ENCODE assay signal across 8 cellular contexts in the genomic region with DNA sequence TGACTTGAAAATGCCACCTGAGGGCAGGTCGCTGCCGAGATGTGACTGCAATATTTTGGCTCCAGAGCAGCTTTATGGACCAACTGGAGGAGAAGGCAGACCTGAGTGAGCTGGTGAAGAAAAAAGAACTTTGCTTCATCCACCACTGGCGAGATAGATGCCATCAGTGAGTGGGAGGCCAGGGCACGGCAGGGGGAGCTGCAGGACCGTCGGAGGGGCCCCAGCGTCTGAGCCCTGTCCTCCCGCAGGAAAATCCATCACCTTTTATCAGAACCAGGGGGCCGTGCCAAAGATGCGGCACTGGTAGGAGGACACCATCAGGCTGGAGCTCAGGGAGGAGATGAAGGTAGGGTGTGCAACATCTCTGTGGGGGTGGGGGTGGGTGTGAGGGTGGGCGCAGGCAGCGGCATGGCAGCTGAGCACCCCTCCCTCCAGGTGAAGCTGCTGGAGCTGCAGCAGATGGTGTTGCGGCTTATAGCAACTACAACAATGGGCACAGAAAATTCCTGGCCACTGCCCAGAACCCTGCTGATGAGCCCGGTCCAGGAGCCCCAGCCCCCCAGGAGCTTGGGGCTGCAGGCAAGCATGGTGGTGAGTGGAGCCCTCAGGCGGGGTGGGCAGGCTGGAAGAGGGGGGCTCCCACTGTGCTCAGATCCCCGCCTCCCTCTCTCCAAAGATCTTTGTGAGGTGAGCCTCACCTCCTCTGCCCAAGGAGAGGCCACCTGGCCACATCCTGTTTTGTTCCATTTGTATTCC.
DNase-seq lines count a peak whose midpoint lies in the region; ATAC-seq, FAIRE-seq and TF ChIP-seq lines count a peak whose summit lies in the region.
"Not testable (repeated sequence)": the region's sequence is repeated elsewhere in the genome, so short reads cannot be mapped to it uniquely, and the experiment has no call there.

No MANE protein-coding gene starts in this region.

- not testable (repeated sequence) for H3K4me1 ChIP-seq in kidney (ENCODE audit: control insufficient read depth in 1 of 2, insufficient read depth in 1 of 2, low read depth in 1 of 2, low read length in 2 of 2); gastrocnemius medialis

- not testable (repeated sequence) for H3K36me3 ChIP-seq in kidney (ENCODE audit: control insufficient read depth in 1 of 2, insufficient read depth in 2 of 2, low read length in 2 of 2); gastrocnemius medialis

- not testable (repeated sequence) for ATAC-seq in gastrocnemius medialis

- not testable (repeated sequence) for H3K4me3 ChIP-seq in cardiac fibroblast (replicated peaks in 1 of 2; ENCODE audit: low read depth in 2 of 2, low read length in 2 of 2); kidney (ENCODE audit: low read length in 2 of 2); gastrocnemius medialis

- FAIRE-seq in kidney (lab: Jason Lieb, UNC), result not testable (repeated sequence)

- intact Hi-C loops in kidney (cut with DNase I), result not testable (repeated sequence)
- intact Hi-C loops in gastrocnemius medialis (cut with DNase I; ENCODE audit: low total_unique reads), result loop anchor here (10.0 kb wide), 1 partner anchor 323 kb away; no protein-coding TSS in a partner anchor

- not testable (repeated sequence) for TF ChIP-seq POLR2A in gastrocnemius medialis (IDR thresholded peaks at IDR 0.05)

- in situ Hi-C loops in gastrocnemius medialis (cut with MboI; ENCODE audit: low sequenced_read_pairs in 4 of 4), result not testable (repeated sequence)

- TF ChIP-seq CTCF in C4-2B (conservative IDR thresholded peaks at IDR 0.05) (peak; percentile 19), GM12872 (IDR thresholded peaks at IDR 0.05; ENCODE audit: insufficient read depth, low read depth, low read length) (peak; percentile 34; the same call in 2 of the 3 replicates), cardiac fibroblast (IDR thresholded peaks at IDR 0.05; ENCODE audit: low read depth, low read length) (peak; percentile 34), gastrocnemius medialis (IDR thresholded peaks at IDR 0.05 in 4 of 5, conservative IDR thresholded peaks at IDR 0.05 in 1 of 5) (peak in 3 of 5 experiments; percentile 7 to 34 (median 22))
- not testable (repeated sequence) for TF ChIP-seq CTCF in kidney (IDR thresholded peaks at IDR 0.05; ENCODE audit: borderline replicate concordance, extremely low read depth, insufficient read depth)

- H3K27me3 ChIP-seq in gastrocnemius medialis, result not testable (repeated sequence)

- not testable (repeated sequence) for H3K9ac ChIP-seq in kidney (ENCODE audit: low read length in 2 of 2)

- peak; percentile 69 for DNase-seq in NCI-H1092 treated with DMSO at 0.1 percent for 48 hours (lab: John Stamatoyannopoulos, UW)
- DNase-seq in NCI-H748 treated with DMSO at 0.1 percent for 48 hours (lab: John Stamatoyannopoulos, UW), result peak; percentile 9
- DNase-seq in activated CD4-positive, alpha-beta T cell treated with anti-CD3 and anti-CD28 coated beads for 48 hours, result peak; percentile 17
- DNase-seq in cardiac fibroblast (ENCODE audit: low read depth in 2 of 2), result peak in 1 of 2 donors; percentile 5
- DNase-seq in kidney, result peak; percentile 51
- not testable (repeated sequence) for DNase-seq in gastrocnemius medialis

- not testable (repeated sequence) for H3K9me3 ChIP-seq in kidney (ENCODE audit: control insufficient read depth in 1 of 2, low read length in 2 of 2); gastrocnemius medialis

- not testable (repeated sequence) for H3K27ac ChIP-seq in C4-2B; kidney (ENCODE audit: low read depth in 2 of 2, low read length in 2 of 2); gastrocnemius medialis
